Comparison of ENCODE assay signal across 17 cellular contexts in the genomic region with DNA sequence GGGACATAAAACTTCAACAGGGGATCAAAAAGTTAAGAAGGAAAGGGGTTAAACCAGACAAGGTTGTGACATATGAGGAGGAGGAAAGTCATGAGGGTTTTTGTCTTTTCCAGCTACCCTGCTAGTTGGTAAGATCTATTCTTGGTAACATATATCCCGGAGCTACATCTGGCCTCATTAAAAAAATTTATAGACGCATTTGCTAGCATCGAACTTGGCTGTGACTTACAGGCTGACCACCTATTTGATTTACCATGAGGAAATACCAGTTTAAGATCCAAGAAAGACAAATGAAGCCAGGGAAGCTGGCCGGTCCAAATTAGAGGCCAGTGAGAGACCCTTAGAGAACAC.
DNase-seq lines count a peak whose midpoint lies in the region; ATAC-seq and TF ChIP-seq lines count a peak whose summit lies in the region.
"Had no signal": no experiment of that assay in that cellular context is flagged by ENCODE, and none has a peak within 500 bp of the region (broad histone marks: within the 10 kb centered on the region; RNA-seq: fewer than 3 reads in every experiment).

No MANE protein-coding gene starts in this region.

- peak overlapping the region; percentile 86 for H4K91ac ChIP-seq in IMR-90 (ENCODE audit: insufficient read depth, low read depth, low read length)

- peak overlapping the region; percentile 85 for H3K56ac ChIP-seq in IMR-90 (ENCODE audit: extremely low read depth, insufficient read depth, low read length)

- H3K9me3 ChIP-seq in IMR-90 (ENCODE audit: control insufficient read depth, insufficient read depth, low read length) = no peaks in the 10 kb centered on the region
- H3K9me3 ChIP-seq in endodermal cell (ENCODE audit: control insufficient read depth, low read length) = no peaks in the 10 kb centered on the region
- no peaks in the 10 kb centered on the region for H3K9me3 ChIP-seq in WERI-Rb-1 (ENCODE audit: severe bottlenecking)
- H3K9me3 ChIP-seq: BLaER1, thyroid gland had no signal

- in situ Hi-C loops in IMR-90 (cut with MboI; ENCODE audit: low sequenced_read_pairs) (no loop called here), ACHN (cut with HindIII; ENCODE audit: low pct_ligation_motif_present, low pct_unique_long_range_greater_than_20kb, low sequenced_read_pairs) (no loop called here)

- DNase-seq in BJ (ENCODE audit: low read depth) = peak; percentile 26
- DNase-seq in IMR-90 = no peak
- peak; percentile 20 for DNase-seq in endodermal cell
- no peak for DNase-seq in neural crest cell (ENCODE audit: low read depth, low spot score)
- no peak for DNase-seq in WERI-Rb-1
- no peak for DNase-seq in T-helper 9 cell
- DNase-seq in ACHN = no peak
- DNase-seq in epidermal melanocyte (ENCODE audit: insufficient read length, low spot score) = no peak
- DNase-seq: activated CD8-positive, alpha-beta memory T cell treated with anti-CD3 and anti-CD28 coated beads, Interleukin-2, amount 50 U/mL, for 4 hours; NCI-H187 treated with DMSO at 0.1 percent for 48 hours; NCI-H446 treated with DMSO at 0.1 percent for 48 hours; SHP77 treated with DMSO at 0.1 percent for 48 hours; small intestine; thyroid gland had no signal

- H3K9me1 ChIP-seq in IMR-90 (ENCODE audit: insufficient read depth, low read length) = peaks cover 9% of the 10 kb centered on the region; the same call in 1 of the 2 replicates

- WGBS in IMR-90 (ENCODE audit: extremely low coverage in 2 of 2, insufficient read length in 1 of 2), 2 experiments = 65% methylated on average over 3 of the region's 4 CpGs; no CpG with 5 or more reads in 1 of the 2 experiments
- 86 to 90% methylated on average over 4 of the region's 4 CpGs for WGBS in endodermal cell (ENCODE audit: insufficient coverage in 1 of 2, insufficient read length in 1 of 2), 2 experiments

- H3K23ac ChIP-seq in IMR-90 (ENCODE audit: low read depth, low read length) = peak overlapping the region; percentile 49; the same call in 1 of the 2 replicates

- peak overlapping the region; percentile 77 for H2AK9ac ChIP-seq in IMR-90 (replicated peaks; ENCODE audit: low read depth, low read length, poor library complexity)

- BruUV-seq in IMR-90 (replicated peaks; lab: Mats Ljungman, UMichigan) = no TSS peak

- no peaks in the 10 kb centered on the region for H3K36me3 Mint-ChIP-seq in endodermal cell (ENCODE audit: low read depth)
- H3K36me3 Mint-ChIP-seq in neural crest cell (ENCODE audit: low read depth) = peaks cover 12% of the 10 kb centered on the region

- H3K4me1 Mint-ChIP-seq in endodermal cell (peaks cover 9% of the 10 kb centered on the region), neural crest cell (peaks cover 14% of the 10 kb centered on the region)

- H3K36me3 ChIP-seq in BJ (ENCODE audit: control insufficient read depth, insufficient read depth, low read length) (no peaks in the 10 kb centered on the region), IMR-90 (ENCODE audit: control insufficient read depth, insufficient read depth, low read length) (no peaks in the 10 kb centered on the region), endodermal cell (ENCODE audit: control insufficient read depth, insufficient read depth, low read length) (no peaks in the 10 kb centered on the region), WERI-Rb-1 (peaks cover 12% of the 10 kb centered on the region)
- H3K36me3 ChIP-seq: thyroid gland had no signal

- TF ChIP-seq POLR2A in IMR-90 (IDR thresholded peaks at IDR 0.05; ENCODE audit: low read depth, low read length) = no peak

- H3K27me3 ChIP-seq in BJ (ENCODE audit: control insufficient read depth, insufficient read depth, low read length) = no peaks in the 10 kb centered on the region
- H3K27me3 ChIP-seq in IMR-90 (ENCODE audit: control insufficient read depth, insufficient read depth, low read length) = no peaks in the 10 kb centered on the region
- H3K27me3 ChIP-seq in endodermal cell (ENCODE audit: control insufficient read depth, insufficient read depth, low read length, poor library complexity, severe bottlenecking) = no peaks in the 10 kb centered on the region
- H3K27me3 ChIP-seq in WERI-Rb-1 (ENCODE audit: insufficient read depth, low read depth, severe bottlenecking) = no peaks in the 10 kb centered on the region
- H3K27me3 ChIP-seq: BLaER1, thyroid gland had no signal

- H3K4me1 ChIP-seq in IMR-90 (ENCODE audit: control insufficient read depth, insufficient read depth, low read length) = peaks cover 9% of the 10 kb centered on the region
- peaks cover 6% of the 10 kb centered on the region for H3K4me1 ChIP-seq in endodermal cell (ENCODE audit: control insufficient read depth, insufficient read depth, low read length)
- H3K4me1 ChIP-seq: BLaER1 had no signal

- H3K9ac ChIP-seq in IMR-90 (ENCODE audit: low read depth, low read length) (no peak overlapping the region), endodermal cell (ENCODE audit: extremely low read depth, low read length, poor library complexity, severe bottlenecking) (no peak overlapping the region)
- H3K9ac ChIP-seq: BLaER1, parathyroid adenoma had no signal

- H3K4ac ChIP-seq in IMR-90 (ENCODE audit: low read depth, low read length) = peak overlapping the region; percentile 80

- H3K4me3 ChIP-seq in BJ (ENCODE audit: low read depth, low read length) = no peak overlapping the region
- no peak overlapping the region for H3K4me3 ChIP-seq in IMR-90 (ENCODE audit: insufficient read depth, low read depth, low read length)
- H3K4me3 ChIP-seq in endodermal cell (ENCODE audit: low read length) = no peak overlapping the region
- no peak overlapping the region for H3K4me3 ChIP-seq in WERI-Rb-1 (ENCODE audit: low read depth, low read length)
- H3K4me3 ChIP-seq: BLaER1, thyroid gland had no signal

- CTCF ChIA-PET in BJ (lab: Yijun Ruan, JAX) (interaction anchor here (0.8 to 1.5 kb wide), 2 partner anchors 44 to 60 kb away, joined by 3 read pairs; no protein-coding TSS in a partner anchor), IMR-90 (lab: Yijun Ruan, JAX) (interaction anchor here (1.5 kb wide), 1 partner anchor 371 kb away, joined by 4 read pairs; a partner anchor contains a TSS)

- peak overlapping the region; percentile 21; the same call in 1 of the 2 replicates for H4K5ac ChIP-seq in IMR-90 (ENCODE audit: low read depth, low read length)

- no peaks in the 10 kb centered on the region for H4K20me1 ChIP-seq in IMR-90 (ENCODE audit: insufficient read depth, low read length)

- H2AK5ac ChIP-seq in IMR-90 (ENCODE audit: low read depth, low read length) = peak overlapping the region; percentile 81

- TF ChIP-seq CTCF in BJ (IDR thresholded peaks at IDR 0.05; ENCODE audit: insufficient read depth, low read depth, low read length) = no peak
- no peak for TF ChIP-seq CTCF in IMR-90 (conservative IDR thresholded peaks at IDR 0.05; ENCODE audit: low read depth, low read length)
- no peak for TF ChIP-seq CTCF in endodermal cell (conservative IDR thresholded peaks at IDR 0.05)
- no peak for TF ChIP-seq CTCF in neural crest cell (conservative IDR thresholded peaks at IDR 0.05)
- no peak for TF ChIP-seq CTCF in WERI-Rb-1 (IDR thresholded peaks at IDR 0.05; ENCODE audit: low read depth, low read length)

- intact Hi-C loops in IMR-90 (cut with micrococcal nuclease) = loop anchor here (5.0 kb wide), 1 partner anchor 185 kb away; no protein-coding TSS in a partner anchor

- peak overlapping the region; percentile 97 for H2BK120ac ChIP-seq in IMR-90 (ENCODE audit: low read depth, low read length)

- peak overlapping the region; percentile 54 to 79 for H4K8ac ChIP-seq in IMR-90 (ENCODE audit: low read depth in 2 of 2, low read length in 2 of 2)

- POLR2A ChIA-PET in BJ (lab: Charles Lee) = no interaction called here
- POLR2A ChIA-PET in IMR-90 (lab: Charles Lee; ENCODE audit: unreplicated experiment) = no interaction called here

- peak overlapping the region; percentile 87 for H2BK20ac ChIP-seq in IMR-90 (ENCODE audit: low read depth, low read length)

- ATAC-seq in IMR-90 (ENCODE audit: low read depth) = no peak

- H3K27ac Mint-ChIP-seq in endodermal cell (no peak overlapping the region), neural crest cell (ENCODE audit: unreplicated experiment) (peak overlapping the region; percentile 21)

- H2BK15ac ChIP-seq in IMR-90 (ENCODE audit: low read depth, low read length) = peak overlapping the region; percentile 97; the same call in 2 of the 3 replicates

- peak overlapping the region; percentile 24 for H2AFZ ChIP-seq in IMR-90 (replicated peaks; ENCODE audit: low read length, poor library complexity)
- H2AFZ ChIP-seq: parathyroid adenoma had no signal

- H3K27ac ChIP-seq in IMR-90 (ENCODE audit: insufficient read depth, low read length) (peak overlapping the region; percentile 30), endodermal cell (ENCODE audit: low read depth, low read length) (no peak overlapping the region), WERI-Rb-1 (no peak overlapping the region)
- H3K27ac ChIP-seq: BLaER1, HL-60, parathyroid adenoma, thyroid gland had no signal

- H3K9me3 Mint-ChIP-seq in endodermal cell (no peaks in the 10 kb centered on the region), neural crest cell (no peaks in the 10 kb centered on the region)

- H3K18ac ChIP-seq in IMR-90 (ENCODE audit: low read depth, low read length) = peak overlapping the region; percentile 79

- no peak for TF ChIP-seq RAD21 in IMR-90 (IDR thresholded peaks at IDR 0.05; ENCODE audit: low read length)

- peak overlapping the region; percentile 97 for H2BK5ac ChIP-seq in IMR-90 (ENCODE audit: low read depth, low read length, poor library complexity, severe bottlenecking)

- H3K14ac ChIP-seq in IMR-90 (replicated peaks; ENCODE audit: low read depth, low read length) = peak overlapping the region; percentile 80; the same call in 1 of the 2 replicates

- dilution Hi-C loops in IMR-90 (cut with HindIII; ENCODE audit: low sequenced_read_pairs, unreplicated experiment) = no loop called here

- no peaks in the 10 kb centered on the region for H3K79me1 ChIP-seq in IMR-90 (ENCODE audit: low read depth in 1 of 2, low read length in 2 of 2)

- no peak overlapping the region for H3K4me2 ChIP-seq in IMR-90 (ENCODE audit: low read depth, low read length)
- H3K4me2 ChIP-seq: BLaER1 had no signal

- H3K27me3 Mint-ChIP-seq in endodermal cell (ENCODE audit: insufficient read depth) (no peaks in the 10 kb centered on the region), neural crest cell (ENCODE audit: low read depth) (no peaks in the 10 kb centered on the region)

- H3K4me3 Mint-ChIP-seq in endodermal cell (no peak overlapping the region), neural crest cell (no peak overlapping the region)

TF ChIP-seq in IMR-90, 13 proteins besides CTCF, POLR2A, EP300 and RAD21 (continues in another document):
- TF ChIP-seq CEBPB (IDR thresholded peaks at IDR 0.05; ENCODE audit: low read depth, low read length) = no peak
- no peak for TF ChIP-seq BHLHE40 (IDR thresholded peaks at IDR 0.05; ENCODE audit: low read depth, low read length)
- no peak for TF ChIP-seq NFE2L2 (IDR thresholded peaks at IDR 0.05; ENCODE audit: low read depth, low read length)

Comparison
In these comparisons a context has a peak if more than half of its experiments do, and no peak if none do; other contexts are left out.
1. DNase-seq: peak in BJ (single experiment) and endodermal cell (single experiment); none in IMR-90 (single experiment), neural crest cell (single experiment), WERI-Rb-1 (single experiment), T-helper 9 cell (single experiment), ACHN (single experiment) and epidermal melanocyte (single experiment).